ENCODE assay signal across 21 cellular contexts in the genomic region with DNA sequence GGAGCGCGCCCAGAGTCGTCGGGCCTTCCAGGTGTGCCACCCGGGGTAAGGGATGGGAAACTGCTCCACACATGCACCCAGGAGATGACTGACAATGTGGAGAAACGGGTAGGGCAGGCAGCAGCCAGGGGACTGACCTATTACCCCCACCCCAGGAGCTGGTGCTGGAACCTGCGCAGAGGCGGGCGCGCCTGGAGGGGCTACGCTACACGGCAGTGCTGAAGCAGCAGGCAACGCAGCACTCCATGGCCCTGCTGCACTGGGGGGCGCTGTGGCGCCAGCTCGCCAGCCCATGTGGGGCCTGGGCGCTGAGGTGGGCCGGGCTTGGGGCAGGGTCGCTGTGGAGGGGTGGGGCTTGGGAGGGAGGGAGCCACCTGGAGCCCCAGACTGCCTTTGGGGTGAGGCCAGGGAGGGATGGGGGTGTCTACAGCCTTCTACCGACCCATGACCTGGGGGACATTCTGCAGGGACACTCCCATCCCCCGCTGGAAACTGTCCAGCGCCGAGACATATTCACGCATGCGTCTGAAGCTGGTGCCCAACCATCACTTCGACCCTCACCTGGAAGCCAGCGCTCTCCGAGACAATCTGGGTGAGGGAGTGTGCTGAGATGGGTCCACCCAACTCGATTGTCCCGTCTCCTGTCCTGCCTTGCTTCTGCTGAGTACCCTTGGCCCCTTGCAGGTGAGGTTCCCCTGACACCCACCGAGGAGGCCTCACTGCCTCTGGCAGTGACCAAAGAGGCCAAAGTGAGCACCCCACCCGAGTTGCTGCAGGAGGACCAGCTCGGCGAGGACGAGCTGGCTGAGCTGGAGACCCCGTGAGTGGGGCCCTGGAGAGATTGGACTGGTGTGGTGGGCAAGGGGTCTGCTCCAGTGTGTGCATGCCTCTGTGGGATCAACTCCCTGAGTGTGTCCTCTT. TPM values are rescaled to one million over a fixed set of nuclear protein-coding genes. Genes with fewer than 3 reads are reported as not detected.
A peak's percentile ranks its signal among the peaks of the same experiment; 100 is the strongest.
DNase-seq lines count a peak whose midpoint lies in the region; ATAC-seq and TF ChIP-seq lines count a peak whose summit lies in the region.
"Had no signal": no experiment of that assay in that cellular context is flagged by ENCODE, and none has a peak within 500 bp of the region (broad histone marks: within the 10 kb centered on the region; RNA-seq: fewer than 3 reads in every experiment).

No MANE protein-coding gene starts in this region.

- no peak overlapping the region for H2AK5ac ChIP-seq in IMR-90 (ENCODE audit: low read depth, low read length)

- H4K91ac ChIP-seq in IMR-90 (ENCODE audit: insufficient read depth, low read depth, low read length) = no peak overlapping the region

- no TSS peak for BruUV-seq in IMR-90 (replicated peaks; lab: Mats Ljungman, UMichigan)

- H3K9me3 ChIP-seq in IMR-90 (ENCODE audit: control insufficient read depth, insufficient read depth, low read length) = no peaks in the 10 kb centered on the region
- no peaks in the 10 kb centered on the region for H3K9me3 ChIP-seq in spleen
- H3K9me3 ChIP-seq in gastrocnemius medialis = no peaks in the 10 kb centered on the region
- H3K9me3 ChIP-seq: heart right ventricle, tibial nerve had no signal

- H3K18ac ChIP-seq in IMR-90 (ENCODE audit: low read depth, low read length) = no peak overlapping the region

- H2BK120ac ChIP-seq in IMR-90 (ENCODE audit: low read depth, low read length) = no peak overlapping the region

- H3K4ac ChIP-seq in IMR-90 (ENCODE audit: low read depth, low read length) = no peak overlapping the region

- no peak overlapping the region for H4K8ac ChIP-seq in IMR-90 (ENCODE audit: low read depth in 2 of 2, low read length in 2 of 2)

- no peak overlapping the region for H3K4me2 ChIP-seq in IMR-90 (ENCODE audit: low read depth, low read length)

- TF ChIP-seq RAD21 in IMR-90 (IDR thresholded peaks at IDR 0.05; ENCODE audit: low read length) = no peak

- intact Hi-C loops in left cardiac atrium (cut with DNase I) = loop anchor here (5.0 to 10.0 kb wide), 2 partner anchors 80 to 298 kb away; a partner anchor contains a TSS
- intact Hi-C loops in left ventricle myocardium superior (cut with micrococcal nuclease) = no loop called here
- intact Hi-C loops in IMR-90 (cut with micrococcal nuclease) = no loop called here
- intact Hi-C loops in spleen (cut with DNase I; ENCODE audit: low total_unique reads) = no loop called here
- intact Hi-C loops in gastrocnemius medialis (cut with DNase I; ENCODE audit: low total_unique reads) = no loop called here

- no peak overlapping the region for H3K27ac ChIP-seq in IMR-90 (ENCODE audit: insufficient read depth, low read length)
- no peak overlapping the region for H3K27ac ChIP-seq in spleen
- no peak overlapping the region for H3K27ac ChIP-seq in gastrocnemius medialis
- H3K27ac ChIP-seq: heart right ventricle, tibial nerve had no signal

- H3K9me1 ChIP-seq in IMR-90 (ENCODE audit: insufficient read depth, low read length) = peaks cover 6% of the 10 kb centered on the region; the same call in 1 of the 2 replicates

- no peak for TF ChIP-seq CTCF in IMR-90 (conservative IDR thresholded peaks at IDR 0.05; ENCODE audit: low read depth, low read length)
- no peak for TF ChIP-seq CTCF in spleen (IDR thresholded peaks at IDR 0.05 in 8 of 11, conservative IDR thresholded peaks at IDR 0.05 in 3 of 11)
- TF ChIP-seq CTCF in gastrocnemius medialis (IDR thresholded peaks at IDR 0.05 in 4 of 5, conservative IDR thresholded peaks at IDR 0.05 in 1 of 5) = no peak

- H3K14ac ChIP-seq in IMR-90 (replicated peaks; ENCODE audit: low read depth, low read length) = no peak overlapping the region

- H2AK9ac ChIP-seq in IMR-90 (replicated peaks; ENCODE audit: low read depth, low read length, poor library complexity) = peak overlapping the region; percentile 24

- POLR2A ChIA-PET in IMR-90 (lab: Charles Lee; ENCODE audit: unreplicated experiment) = no interaction called here

- DNase-seq in left cardiac atrium (peak; percentile 22), left ventricle myocardium superior (no peak), IMR-90 (no peak), iPS-NIHi11 (ENCODE audit: low spot score) (peak; percentile 92), spleen (peak; percentile 70), amniotic stem cell (lab: John Stamatoyannopoulos, UW) (no peak), HUDEP-2 (lab: John Stamatoyannopoulos, UW; ENCODE audit: unreplicated experiment in 76 of 76) (no peak), gastrocnemius medialis (no peak)
- DNase-seq: activated CD4-positive, alpha-beta T cell treated with anti-CD3 and anti-CD28 coated beads, Interleukin-2, amount 10 ng/mL, durations not matched to agents 7 days and 5 days; activated T-cell treated with anti-CD3 and anti-CD28 coated beads, Interleukin-2, amount 50 U/mL, for 1 hour; amygdala; cortex of kidney; KG1; NCI-H1436 treated with DMSO at 0.1 percent for 48 hours; NCI-H226; NK-92 treated with Interleukin-12 subunit alpha and Interleukin-12 subunit beta, amount 100 ng/mL, for 24 hours; SHP77; T-helper 9 cell had no signal

- in situ Hi-C loops in IMR-90 (cut with MboI; ENCODE audit: low sequenced_read_pairs) (no loop called here), gastrocnemius medialis (cut with MboI; ENCODE audit: low sequenced_read_pairs in 4 of 4) (loop anchor here in 1 of 4 donors (25.0 kb wide), 1 partner anchor 315 kb away; a partner anchor contains a TSS)

- no peak overlapping the region for H3K4me3 ChIP-seq in IMR-90 (ENCODE audit: insufficient read depth, low read depth, low read length)
- H3K4me3 ChIP-seq in spleen = no peak overlapping the region
- no peak overlapping the region for H3K4me3 ChIP-seq in gastrocnemius medialis
- H3K4me3 ChIP-seq: heart right ventricle, tibial nerve had no signal

- no peak overlapping the region for H2AFZ ChIP-seq in IMR-90 (replicated peaks; ENCODE audit: low read length, poor library complexity)

- H3K79me1 ChIP-seq in IMR-90 (ENCODE audit: low read depth in 1 of 2, low read length in 2 of 2) = no peaks in the 10 kb centered on the region

- no peak for ATAC-seq in left cardiac atrium
- ATAC-seq in left ventricle myocardium superior = no peak
- no peak for ATAC-seq in IMR-90 (ENCODE audit: low read depth)
- no peak for ATAC-seq in gastrocnemius medialis
- ATAC-seq: heart right ventricle, left colon had no signal

- H3K36me3 ChIP-seq in IMR-90 (ENCODE audit: control insufficient read depth, insufficient read depth, low read length) (peaks cover 6% of the 10 kb centered on the region; the same call in 1 of the 2 replicates), spleen (peaks cover 0 to 100% (median 98%) of the 10 kb centered on the region in 6 donors), gastrocnemius medialis (peaks cover 0 to 29% of the 10 kb centered on the region in 2 donors)

- no peak overlapping the region for H4K5ac ChIP-seq in IMR-90 (ENCODE audit: low read depth, low read length)

- dilution Hi-C loops in IMR-90 (cut with HindIII; ENCODE audit: low sequenced_read_pairs, unreplicated experiment) = no loop called here

- WGBS in IMR-90 (ENCODE audit: extremely low coverage in 2 of 2, insufficient read length in 1 of 2), 2 experiments = 87% methylated on average over 6 of the region's 36 CpGs; no CpG with 5 or more reads in 1 of the 2 experiments
- 89 to 96% (median 94%) methylated on average over 14 to 36 of the region's 36 CpGs for WGBS in spleen, 5 donors

- CTCF ChIA-PET in IMR-90 (lab: Yijun Ruan, JAX) = no interaction called here

- H2BK20ac ChIP-seq in IMR-90 (ENCODE audit: low read depth, low read length) = no peak overlapping the region

- H3K27me3 ChIP-seq in IMR-90 (ENCODE audit: control insufficient read depth, insufficient read depth, low read length) (no peaks in the 10 kb centered on the region), spleen (replicated peaks in 1 of 7) (no peaks in the 10 kb centered on the region), gastrocnemius medialis (no peaks in the 10 kb centered on the region)
- H3K27me3 ChIP-seq: heart right ventricle, tibial nerve had no signal

- no peaks in the 10 kb centered on the region; the same call in 1 of the 2 replicates for H4K20me1 ChIP-seq in IMR-90 (ENCODE audit: insufficient read depth, low read length)

- no peak overlapping the region for H2BK15ac ChIP-seq in IMR-90 (ENCODE audit: low read depth, low read length)

- H3K9ac ChIP-seq in IMR-90 (ENCODE audit: low read depth, low read length) = no peak overlapping the region

- no peak overlapping the region for H3K23ac ChIP-seq in IMR-90 (ENCODE audit: low read depth, low read length)

- TF ChIP-seq POLR2A in IMR-90 (IDR thresholded peaks at IDR 0.05; ENCODE audit: low read depth, low read length) (no peak), spleen (IDR thresholded peaks at IDR 0.05) (no peak), gastrocnemius medialis (IDR thresholded peaks at IDR 0.05) (no peak)

- H3K4me1 ChIP-seq in IMR-90 (ENCODE audit: control insufficient read depth, insufficient read depth, low read length) (peaks cover 3% of the 10 kb centered on the region; the same call in 1 of the 2 replicates), spleen (peaks cover 0 to 39% (median 12%) of the 10 kb centered on the region in 6 donors), gastrocnemius medialis (no peaks in the 10 kb centered on the region)
- H3K4me1 ChIP-seq: tibial nerve had no signal

- H2BK5ac ChIP-seq in IMR-90 (ENCODE audit: low read depth, low read length, poor library complexity, severe bottlenecking) = no peak overlapping the region

- no peak overlapping the region for H3K56ac ChIP-seq in IMR-90 (ENCODE audit: extremely low read depth, insufficient read depth, low read length)

TF ChIP-seq in IMR-90, 13 proteins besides CTCF, POLR2A, EP300 and RAD21 (continues in another document):
- TF ChIP-seq SMC3 (IDR thresholded peaks at IDR 0.05; ENCODE audit: low read depth, low read length) = no peak
- TF ChIP-seq FOS (IDR thresholded peaks at IDR 0.05; ENCODE audit: low read depth, low read length) = no peak
- no peak for TF ChIP-seq RCOR1 (IDR thresholded peaks at IDR 0.05; ENCODE audit: insufficient replicate concordance, low read length)

RNA-seq across cellular contexts. Expression of a gene that starts 23.3 kb away (rescaled TPM):
- total RNA-seq in left cardiac atrium (10 to 100 TPM; 17.1 to 23.9 TPM), left ventricle myocardium superior (11.4 TPM), IMR-90 (2012; rRNA removed) (2.2 TPM in 2 replicates), spleen (100 to 1,000 TPM; 101 to 271 (median 162) TPM), gastrocnemius medialis (1 to 10 TPM; 4.1 to 8.7 (median 7.5) TPM)
- polyA plus RNA-seq in IMR-90 (2012; rRNA removed) (11.7 and 12.5 TPM in 2 replicates), spleen (100 to 1,000 TPM in 2 of 3 donors, 10 to 100 TPM in 1; 44.0 to 126 (median 119) TPM)
- polyA plus RNA-seq in IMR-90 (2012; cell fraction: cytosol; rRNA removed) = 5.6 and 8.2 TPM in 2 replicates
- 80.3 and 267 TPM in 2 replicates for polyA plus RNA-seq in IMR-90 (2012; cell fraction: nucleus; rRNA removed; ENCODE audit: low replicate concordance)

RNA-seq across cellular contexts. Expression of a gene that starts 26.2 kb away (rescaled TPM):
- total RNA-seq in left cardiac atrium (10 to 100 TPM; 24.2 to 38.4 TPM), left ventricle myocardium superior (29.6 TPM), IMR-90 (2012; rRNA removed) (15.2 and 21.7 TPM in 2 replicates), spleen (10 to 100 TPM; 36.5 to 71.4 (median 54.7) TPM), gastrocnemius medialis (10 to 100 TPM; 24.6 to 32.0 (median 29.0) TPM)
- polyA plus RNA-seq in IMR-90 (2012; rRNA removed) (35.1 and 41.7 TPM in 2 replicates), spleen (100 to 1,000 TPM in 2 of 3 donors, 10 to 100 TPM in 1; 93.5 to 124 (median 105) TPM)
- polyA plus RNA-seq in IMR-90 (2012; cell fraction: cytosol; rRNA removed) = 43.9 and 71.8 TPM in 2 replicates
- polyA plus RNA-seq in IMR-90 (2012; cell fraction: nucleus; rRNA removed; ENCODE audit: low replicate concordance) = 52.4 and 55.2 TPM in 2 replicates

Comparison
In these comparisons a context has a peak if more than half of its experiments do, and no peak if none do; other contexts are left out.
1. DNase-seq: peak in left cardiac atrium (single experiment), iPS-NIHi11 (single experiment) and spleen (single experiment); none in left ventricle myocardium superior (single experiment), IMR-90 (single experiment), amniotic stem cell (single experiment), HUDEP-2 (0 of 76) and gastrocnemius medialis (0 of 2).
2. intact Hi-C loops: an anchor here in left cardiac atrium (5.0 to 10.0 kb wide); none called in left ventricle myocardium superior, IMR-90, spleen and gastrocnemius medialis.